In genomic region chr2:230877737-230878598, GRCh38 we compare ENCODE assay signal across 7 cellular contexts.
DNase-seq lines count a peak whose midpoint lies in the region.

No MANE protein-coding gene starts in this region.

- no peak overlapping the region for H3K27ac ChIP-seq in substantia nigra (ENCODE audit: low read depth, low read length, poor library complexity, severe bottlenecking)

- in situ Hi-C loops in KBM-7 (cut with MboI; ENCODE audit: low pct_unique_long_range_greater_than_20kb, low sequenced_read_pairs), result no loop called here

- peak; percentile 99 for DNase-seq in KBM-7
- DNase-seq in UCSD-AML1 (lab: John Stamatoyannopoulos, UW; ENCODE audit: unreplicated experiment), result peak; percentile 35
- peak; percentile 43 for DNase-seq in germinal center (ENCODE audit: low spot score)
- peak; percentile 60 to 70 for DNase-seq in stimulated activated CD8-positive, alpha-beta memory T cell treated with anti-CD3 and anti-CD28 coated beads, Interleukin-7, amount 100 ng/mL, for 48 hours (ENCODE audit: extremely low read depth in 1 of 2, low read depth in 1 of 2)
- DNase-seq in DMS 273 (lab: John Stamatoyannopoulos, UW; ENCODE audit: unreplicated experiment), result no peak
- DNase-seq in stimulated activated CD4-positive, alpha-beta T cell treated with anti-CD3 and anti-CD28 coated beads, Interleukin-12 subunit alpha, Interleukin-12 subunit beta, amount 100 ng/mL, for 4 hours, result no peak
- no peak for DNase-seq in substantia nigra (lab: John Stamatoyannopoulos, UW)

Comparison
In these comparisons a context has a peak if more than half of its experiments do, and no peak if none do; other contexts are left out.
1. DNase-seq: peak in KBM-7 (single experiment), UCSD-AML1 (single experiment), germinal center (single experiment) and stimulated activated CD8-positive, alpha-beta memory T cell treated with anti-CD3 and anti-CD28 coated beads, Interleukin-7, amount 100 ng/mL, for 48 hours (2 of 2); none in DMS 273 (single experiment), stimulated activated CD4-positive, alpha-beta T cell treated with anti-CD3 and anti-CD28 coated beads, Interleukin-12 subunit alpha, Interleukin-12 subunit beta, amount 100 ng/mL, for 4 hours (single experiment) and substantia nigra (0 of 49).